Comparison of ENCODE assay signal across 22 cellular contexts in the genomic region with DNA sequence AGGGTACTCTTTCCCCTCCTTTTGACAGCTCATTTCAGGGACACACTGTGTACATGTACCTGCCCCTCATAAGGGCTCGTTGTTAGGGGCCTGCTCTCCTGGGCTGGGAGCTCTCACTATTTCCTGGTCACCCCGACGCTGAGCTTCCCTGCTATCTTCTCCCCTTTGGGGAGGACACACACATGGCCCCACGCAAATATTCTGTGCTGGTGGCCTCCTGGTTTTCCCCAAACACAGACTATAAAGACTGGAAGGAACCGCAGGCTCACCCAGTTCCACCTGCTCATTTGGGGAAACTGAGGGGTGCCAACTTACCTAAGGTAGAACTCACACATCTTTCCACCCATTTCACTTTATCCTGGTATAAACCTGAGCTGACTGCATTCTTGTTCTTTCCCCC.
A peak's percentile ranks its signal among the peaks of the same experiment; 100 is the strongest.
DNase-seq lines count a peak whose midpoint lies in the region; ATAC-seq, FAIRE-seq and TF ChIP-seq lines count a peak whose summit lies in the region.
"Had no signal": no experiment of that assay in that cellular context is flagged by ENCODE, and none has a peak within 500 bp of the region (broad histone marks: within the 10 kb centered on the region; RNA-seq: fewer than 3 reads in every experiment).

No MANE protein-coding gene starts in this region.

- no peak overlapping the region for H3K9ac ChIP-seq in BLaER1

- POLR2A ChIA-PET in CD4-positive, alpha-beta T cell (lab: Charles Lee) = interaction anchor here (0.6 to 0.8 kb wide), 2 partner anchors 494 to 1412 kb away, joined by 3 read pairs; no protein-coding TSS in a partner anchor

- H3K4me3 Mint-ChIP-seq in CD4-positive, alpha-beta T cell = peak overlapping the region; percentile 30
- peak overlapping the region; percentile 25 for H3K4me3 Mint-ChIP-seq in activated naive CD8-positive, alpha-beta T cell treated with anti-CD3 and anti-CD28 coated beads, Interleukin-2, amount 50 U/mL, for 24 hours
- H3K4me3 Mint-ChIP-seq in natural killer cell treated with Interleukin-12 subunit alpha and Interleukin-12 subunit beta and Interleukin-15 and Interleukin-18, amount 100 ng/mL, for 72 hours = peak overlapping the region; percentile 59
- H3K4me3 Mint-ChIP-seq: activated CD4-positive, alpha-beta memory T cell treated with anti-CD3 and anti-CD28 coated beads for 36 hours; CD14-positive monocyte had no signal

- H3K27ac Mint-ChIP-seq in CD4-positive, alpha-beta T cell = peak overlapping the region; percentile 54
- H3K27ac Mint-ChIP-seq in activated naive CD8-positive, alpha-beta T cell treated with anti-CD3 and anti-CD28 coated beads, Interleukin-2, amount 50 U/mL, for 24 hours = no peak overlapping the region
- H3K27ac Mint-ChIP-seq in natural killer cell treated with Interleukin-12 subunit alpha and Interleukin-12 subunit beta and Interleukin-15 and Interleukin-18, amount 100 ng/mL, for 72 hours = peak overlapping the region; percentile 60 to 95
- H3K27ac Mint-ChIP-seq: activated CD4-positive, alpha-beta memory T cell treated with anti-CD3 and anti-CD28 coated beads for 36 hours had no signal

- CTCF ChIA-PET in CD4-positive, alpha-beta T cell (lab: Charles Lee) = no interaction called here

- intact Hi-C loops in CD4-positive, alpha-beta T cell (cut with DNase I, micrococcal nuclease) = no loop called here

- no peaks in the 10 kb centered on the region for H4K20me1 ChIP-seq in BLaER1

- no peak for FAIRE-seq in D721Med (lab: Jason Lieb, UNC)
- FAIRE-seq: frontal cortex, HTR-8/SVneo had no signal

- no peak for TF ChIP-seq CTCF in CD4-positive, alpha-beta T cell (IDR thresholded peaks at IDR 0.05)
- no peak for TF ChIP-seq CTCF in D721Med (IDR thresholded peaks at IDR 0.05; ENCODE audit: insufficient read depth, missing control alignments)

- no peaks in the 10 kb centered on the region for H3K36me3 ChIP-seq in BLaER1
- H3K36me3 ChIP-seq: colonic mucosa had no signal

- peaks cover 57% of the 10 kb centered on the region for H3K4me1 ChIP-seq in BLaER1
- H3K4me1 ChIP-seq: colonic mucosa had no signal

- DNase-seq in CD4-positive, alpha-beta T cell = no peak
- no peak for DNase-seq in activated naive CD8-positive, alpha-beta T cell treated with anti-CD3 and anti-CD28 coated beads, Interleukin-2, amount 50 U/mL, for 24 hours
- DNase-seq in natural killer cell treated with Interleukin-12 subunit alpha and Interleukin-12 subunit beta and Interleukin-15 and Interleukin-18, amount 100 ng/mL, for 72 hours (ENCODE audit: low spot score) = no peak
- DNase-seq in D721Med (ENCODE audit: insufficient read length, low spot score) = no peak
- DNase-seq in stimulated activated CD4-positive, alpha-beta T cell treated with anti-CD3 and anti-CD28 coated beads, Interleukin-4, amount 100 ng/mL, for 4 hours = no peak
- DNase-seq: activated CD4-positive, alpha-beta memory T cell treated with anti-CD3 and anti-CD28 coated beads for 36 hours; activated naive CD4-positive, alpha-beta T cell treated with Interleukin-2 at 50 U/mL for 16 hours; anterior cingulate cortex; colonic mucosa; HCEC 1CT; KG1; left colon; NCI-H1417 treated with DMSO at 0.1 percent for 48 hours; NCI-H2081 treated with DMSO at 0.1 percent for 48 hours; NCI-H345; NCI-H748 treated with DMSO at 0.1 percent for 48 hours; trophoblast cell had no signal

- H3K27me3 Mint-ChIP-seq in CD4-positive, alpha-beta T cell = no peaks in the 10 kb centered on the region
- peaks cover 2% of the 10 kb centered on the region for H3K27me3 Mint-ChIP-seq in activated naive CD8-positive, alpha-beta T cell treated with anti-CD3 and anti-CD28 coated beads, Interleukin-2, amount 50 U/mL, for 24 hours
- H3K27me3 Mint-ChIP-seq in natural killer cell treated with Interleukin-12 subunit alpha and Interleukin-12 subunit beta and Interleukin-15 and Interleukin-18, amount 100 ng/mL, for 72 hours = peaks cover 0 to 3% of the 10 kb centered on the region in 2 donors
- H3K27me3 Mint-ChIP-seq: activated CD4-positive, alpha-beta memory T cell treated with anti-CD3 and anti-CD28 coated beads for 36 hours had no signal

- no peak overlapping the region for H3K27ac ChIP-seq in BLaER1
- no peak overlapping the region for H3K27ac ChIP-seq in CD4-positive, alpha-beta T cell (ENCODE audit: low read depth, low read length)
- H3K27ac ChIP-seq: colonic mucosa had no signal

- H3K27me3 ChIP-seq in BLaER1 = no peaks in the 10 kb centered on the region
- H3K27me3 ChIP-seq in CD4-positive, alpha-beta T cell (ENCODE audit: control insufficient read depth, insufficient read depth, low read length) = no peaks in the 10 kb centered on the region
- H3K27me3 ChIP-seq: colonic mucosa had no signal

- H3K36me3 Mint-ChIP-seq in CD4-positive, alpha-beta T cell (ENCODE audit: low read depth) = peaks cover 5% of the 10 kb centered on the region
- peaks cover 16% of the 10 kb centered on the region for H3K36me3 Mint-ChIP-seq in activated naive CD8-positive, alpha-beta T cell treated with anti-CD3 and anti-CD28 coated beads, Interleukin-2, amount 50 U/mL, for 24 hours (ENCODE audit: low read depth)
- H3K36me3 Mint-ChIP-seq in natural killer cell treated with Interleukin-12 subunit alpha and Interleukin-12 subunit beta and Interleukin-15 and Interleukin-18, amount 100 ng/mL, for 72 hours = peaks cover 18% of the 10 kb centered on the region
- H3K36me3 Mint-ChIP-seq: CD14-positive monocyte had no signal

- H3K9me3 Mint-ChIP-seq in CD4-positive, alpha-beta T cell = peaks cover 7% of the 10 kb centered on the region
- H3K9me3 Mint-ChIP-seq in activated naive CD8-positive, alpha-beta T cell treated with anti-CD3 and anti-CD28 coated beads, Interleukin-2, amount 50 U/mL, for 24 hours = peaks cover 11% of the 10 kb centered on the region
- peaks cover 4% of the 10 kb centered on the region for H3K9me3 Mint-ChIP-seq in natural killer cell treated with Interleukin-12 subunit alpha and Interleukin-12 subunit beta and Interleukin-15 and Interleukin-18, amount 100 ng/mL, for 72 hours

- H3K4me1 Mint-ChIP-seq in CD4-positive, alpha-beta T cell (ENCODE audit: low read depth) = peaks cover 54% of the 10 kb centered on the region
- H3K4me1 Mint-ChIP-seq in activated naive CD8-positive, alpha-beta T cell treated with anti-CD3 and anti-CD28 coated beads, Interleukin-2, amount 50 U/mL, for 24 hours = peaks cover 47% of the 10 kb centered on the region
- H3K4me1 Mint-ChIP-seq in natural killer cell treated with Interleukin-12 subunit alpha and Interleukin-12 subunit beta and Interleukin-15 and Interleukin-18, amount 100 ng/mL, for 72 hours (ENCODE audit: low read depth in 2 of 2) = peaks cover 33 to 39% of the 10 kb centered on the region in 2 donors

- ATAC-seq in CD4-positive, alpha-beta T cell (ENCODE audit: poor library complexity) = no peak
- no peak for ATAC-seq in activated naive CD8-positive, alpha-beta T cell treated with anti-CD3 and anti-CD28 coated beads, Interleukin-2, amount 50 U/mL, for 24 hours
- ATAC-seq in natural killer cell treated with Interleukin-12 subunit alpha and Interleukin-12 subunit beta and Interleukin-15 and Interleukin-18, amount 100 ng/mL, for 72 hours = no peak
- no peak for ATAC-seq in GM18861 (IDR thresholded peaks at IDR 0.05; ENCODE audit: unreplicated experiment)
- ATAC-seq: left colon had no signal

- H3K4me2 ChIP-seq in BLaER1 = peak overlapping the region; percentile 88

- no peak overlapping the region for H3K4me3 ChIP-seq in BLaER1
- H3K4me3 ChIP-seq: colonic mucosa had no signal

- H3K9me3 ChIP-seq in BLaER1 = peaks cover 32% of the 10 kb centered on the region
- H3K9me3 ChIP-seq in CD4-positive, alpha-beta T cell (ENCODE audit: control insufficient read depth, low read length) = no peaks in the 10 kb centered on the region
- H3K9me3 ChIP-seq: colonic mucosa had no signal
